ENCODE assay signal across 1 cellular context in the genomic region with DNA sequence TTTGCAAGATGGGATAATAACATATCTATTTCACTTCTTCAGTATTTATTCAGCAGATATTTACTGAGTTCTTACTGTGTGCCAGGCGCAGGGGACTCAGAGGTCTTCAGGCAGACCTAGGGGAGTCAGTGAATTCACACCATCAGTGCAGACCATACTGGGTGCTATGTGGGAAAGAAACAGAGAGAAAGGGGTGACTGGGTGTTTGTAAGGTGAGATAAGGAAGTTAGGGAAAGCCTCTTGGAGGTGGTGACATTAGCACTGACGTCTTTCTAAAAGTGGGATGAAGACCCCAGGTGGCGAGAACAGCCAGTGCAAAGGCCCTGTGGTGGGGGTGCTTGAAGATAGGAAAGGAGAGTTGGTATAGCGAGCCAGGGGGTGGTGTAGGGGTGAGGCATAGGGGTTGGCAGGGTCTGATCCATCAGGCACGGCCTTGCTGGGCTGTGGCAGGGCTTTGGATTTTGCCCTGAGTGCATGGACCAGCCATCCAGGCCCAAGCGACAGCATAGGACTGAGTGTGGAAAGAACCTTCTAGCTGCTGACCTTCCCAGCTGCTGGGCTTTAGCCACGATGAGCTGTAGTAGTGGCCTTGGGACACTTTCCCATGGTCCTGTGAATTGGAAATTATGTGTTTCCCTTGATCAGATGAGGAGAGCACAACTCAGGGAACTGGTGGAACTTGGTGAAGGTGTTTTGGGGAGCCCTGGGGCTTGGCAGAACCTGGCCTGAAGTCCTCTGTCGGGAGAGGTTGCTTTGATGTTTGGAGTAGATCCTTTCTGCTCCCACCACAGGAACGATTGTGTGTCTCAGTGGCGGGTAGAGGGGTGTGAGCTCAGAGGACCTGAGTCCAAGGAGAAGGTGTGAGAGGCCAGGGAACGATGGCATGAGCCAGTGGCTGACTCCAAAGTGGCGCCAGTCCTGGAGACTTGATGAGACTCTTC.
A peak's percentile ranks its signal among the peaks of the same experiment; 100 is the strongest.
TF ChIP-seq lines count a peak whose summit lies in the region.

No MANE protein-coding gene starts in this region.

TF ChIP-seq in HepG2, 621 proteins besides CTCF, POLR2A, EP300 and RAD21 (continues in another document):
- TF ChIP-seq, protein P1, sequence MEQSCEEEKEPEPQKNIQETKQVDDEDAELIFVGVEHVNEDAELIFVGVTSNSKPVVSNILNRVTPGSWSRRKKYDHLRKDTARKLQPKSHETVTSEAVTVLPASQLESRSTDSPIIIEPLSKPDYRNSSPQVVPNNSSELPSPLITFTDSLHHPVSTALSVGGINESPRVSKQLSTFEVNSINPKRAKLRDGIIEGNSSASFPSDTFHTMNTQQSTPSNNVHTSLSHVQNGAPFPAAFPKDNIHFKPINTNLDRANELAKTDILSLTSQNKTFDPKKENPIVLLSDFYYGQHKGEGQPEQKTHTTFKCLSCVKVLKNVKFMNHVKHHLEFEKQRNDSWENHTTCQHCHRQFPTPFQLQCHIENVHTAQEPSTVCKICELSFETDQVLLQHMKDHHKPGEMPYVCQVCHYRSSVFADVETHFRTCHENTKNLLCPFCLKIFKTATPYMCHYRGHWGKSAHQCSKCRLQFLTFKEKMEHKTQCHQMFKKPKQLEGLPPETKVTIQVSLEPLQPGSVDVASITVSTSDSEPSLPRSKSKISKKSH (CRISPR knock-in tag; IDR thresholded peaks at IDR 0.05; ENCODE audit: borderline replicate concordance) = peak; percentile 56; the same call in 1 of the 2 replicates
- TF ChIP-seq, protein P2, sequence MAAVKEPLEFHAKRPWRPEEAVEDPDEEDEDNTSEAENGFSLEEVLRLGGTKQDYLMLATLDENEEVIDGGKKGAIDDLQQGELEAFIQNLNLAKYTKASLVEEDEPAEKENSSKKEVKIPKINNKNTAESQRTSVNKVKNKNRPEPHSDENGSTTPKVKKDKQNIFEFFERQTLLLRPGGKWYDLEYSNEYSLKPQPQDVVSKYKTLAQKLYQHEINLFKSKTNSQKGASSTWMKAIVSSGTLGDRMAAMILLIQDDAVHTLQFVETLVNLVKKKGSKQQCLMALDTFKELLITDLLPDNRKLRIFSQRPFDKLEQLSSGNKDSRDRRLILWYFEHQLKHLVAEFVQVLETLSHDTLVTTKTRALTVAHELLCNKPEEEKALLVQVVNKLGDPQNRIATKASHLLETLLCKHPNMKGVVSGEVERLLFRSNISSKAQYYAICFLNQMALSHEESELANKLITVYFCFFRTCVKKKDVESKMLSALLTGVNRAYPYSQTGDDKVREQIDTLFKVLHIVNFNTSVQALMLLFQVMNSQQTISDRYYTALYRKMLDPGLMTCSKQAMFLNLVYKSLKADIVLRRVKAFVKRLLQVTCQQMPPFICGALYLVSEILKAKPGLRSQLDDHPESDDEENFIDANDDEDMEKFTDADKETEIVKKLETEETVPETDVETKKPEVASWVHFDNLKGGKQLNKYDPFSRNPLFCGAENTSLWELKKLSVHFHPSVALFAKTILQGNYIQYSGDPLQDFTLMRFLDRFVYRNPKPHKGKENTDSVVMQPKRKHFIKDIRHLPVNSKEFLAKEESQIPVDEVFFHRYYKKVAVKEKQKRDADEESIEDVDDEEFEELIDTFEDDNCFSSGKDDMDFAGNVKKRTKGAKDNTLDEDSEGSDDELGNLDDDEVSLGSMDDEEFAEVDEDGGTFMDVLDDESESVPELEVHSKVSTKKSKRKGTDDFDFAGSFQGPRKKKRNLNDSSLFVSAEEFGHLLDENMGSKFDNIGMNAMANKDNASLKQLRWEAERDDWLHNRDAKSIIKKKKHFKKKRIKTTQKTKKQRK (IDR thresholded peaks at IDR 0.05; ENCODE audit: low read length) = no peak
- TF ChIP-seq ATF7-NPFF (CRISPR knock-in tag; IDR thresholded peaks at IDR 0.05; ENCODE audit: low read depth) = no peak
- no peak; the same call in 1 of the 2 replicates for TF ChIP-seq ZNF143 (CRISPR knock-in tag; IDR thresholded peaks at IDR 0.05)
- no peak for TF ChIP-seq TEAD2 (CRISPR knock-in tag; IDR thresholded peaks at IDR 0.05)
- TF ChIP-seq, protein P3, sequence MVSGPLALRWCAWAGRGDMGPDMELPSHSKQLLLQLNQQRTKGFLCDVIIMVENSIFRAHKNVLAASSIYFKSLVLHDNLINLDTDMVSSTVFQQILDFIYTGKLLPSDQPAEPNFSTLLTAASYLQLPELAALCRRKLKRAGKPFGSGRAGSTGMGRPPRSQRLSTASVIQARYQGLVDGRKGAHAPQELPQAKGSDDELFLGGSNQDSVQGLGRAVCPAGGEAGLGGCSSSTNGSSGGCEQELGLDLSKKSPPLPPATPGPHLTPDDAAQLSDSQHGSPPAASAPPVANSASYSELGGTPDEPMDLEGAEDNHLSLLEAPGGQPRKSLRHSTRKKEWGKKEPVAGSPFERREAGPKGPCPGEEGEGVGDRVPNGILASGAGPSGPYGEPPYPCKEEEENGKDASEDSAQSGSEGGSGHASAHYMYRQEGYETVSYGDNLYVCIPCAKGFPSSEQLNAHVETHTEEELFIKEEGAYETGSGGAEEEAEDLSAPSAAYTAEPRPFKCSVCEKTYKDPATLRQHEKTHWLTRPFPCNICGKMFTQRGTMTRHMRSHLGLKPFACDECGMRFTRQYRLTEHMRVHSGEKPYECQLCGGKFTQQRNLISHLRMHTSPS (CRISPR knock-in tag; IDR thresholded peaks at IDR 0.05; ENCODE audit: low read depth) = peak; percentile 78
- TF ChIP-seq ZNF629 (CRISPR knock-in tag; conservative IDR thresholded peaks at IDR 0.05) = 0 out of 2 replicates have a peak, but pooled peaks have one; percentile 0
- no peak for TF ChIP-seq ZNF557 (CRISPR knock-in tag; IDR thresholded peaks at IDR 0.05)
- TF ChIP-seq, protein P4, sequence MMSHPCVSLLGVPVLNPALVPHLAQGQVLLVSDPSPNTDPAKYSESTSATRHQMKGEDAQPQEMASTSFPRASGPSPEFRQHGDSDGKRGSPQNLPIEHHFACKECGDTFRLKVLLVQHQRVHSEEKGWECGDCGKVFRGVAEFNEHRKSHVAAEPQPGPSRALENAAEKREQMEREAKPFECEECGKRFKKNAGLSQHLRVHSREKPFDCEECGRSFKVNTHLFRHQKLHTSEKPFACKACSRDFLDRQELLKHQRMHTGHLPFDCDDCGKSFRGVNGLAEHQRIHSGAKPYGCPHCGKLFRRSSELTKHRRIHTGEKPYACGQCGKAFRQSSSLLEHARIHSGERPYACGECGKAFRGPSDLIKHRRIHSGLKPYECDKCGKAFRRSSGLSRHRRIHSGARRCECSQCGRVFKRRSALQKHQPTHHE (CRISPR knock-in tag; IDR thresholded peaks at IDR 0.05; ENCODE audit: borderline replicate concordance) = peak; percentile 60; the same call in 1 of the 2 replicates
- TF ChIP-seq ZNF124 (CRISPR knock-in tag; IDR thresholded peaks at IDR 0.05) = no peak
- TF ChIP-seq MATR3 (CRISPR knock-in tag; IDR thresholded peaks at IDR 0.05) = no peak
- no peak for TF ChIP-seq EZH2 (conservative IDR thresholded peaks at IDR 0.05; ENCODE audit: low read depth, low read length)
- TF ChIP-seq AKAP8 (CRISPR knock-in tag; IDR thresholded peaks at IDR 0.05) = no peak
- TF ChIP-seq ZNF75D (CRISPR knock-in tag; IDR thresholded peaks at IDR 0.05; ENCODE audit: borderline replicate concordance) = no peak
- no peak for TF ChIP-seq KAT7 (CRISPR knock-in tag; IDR thresholded peaks at IDR 0.05; ENCODE audit: borderline replicate concordance)
- no peak for TF ChIP-seq FOXM1 (CRISPR knock-in tag; IDR thresholded peaks at IDR 0.05)
- 0 out of 2 replicates have a peak, but pooled peaks have one; percentile 67 for TF ChIP-seq NRL (CRISPR knock-in tag; IDR thresholded peaks at IDR 0.05; ENCODE audit: borderline replicate concordance)
- TF ChIP-seq ZC3H13 (CRISPR knock-in tag; IDR thresholded peaks at IDR 0.05) = 0 out of 2 replicates have a peak, but pooled peaks have one; percentile 28
- no peak for TF ChIP-seq ATF1 (CRISPR knock-in tag; IDR thresholded peaks at IDR 0.05)
- TF ChIP-seq FOSL1 (CRISPR knock-in tag; IDR thresholded peaks at IDR 0.05; ENCODE audit: borderline replicate concordance) = no peak
- TF ChIP-seq, protein P5, sequence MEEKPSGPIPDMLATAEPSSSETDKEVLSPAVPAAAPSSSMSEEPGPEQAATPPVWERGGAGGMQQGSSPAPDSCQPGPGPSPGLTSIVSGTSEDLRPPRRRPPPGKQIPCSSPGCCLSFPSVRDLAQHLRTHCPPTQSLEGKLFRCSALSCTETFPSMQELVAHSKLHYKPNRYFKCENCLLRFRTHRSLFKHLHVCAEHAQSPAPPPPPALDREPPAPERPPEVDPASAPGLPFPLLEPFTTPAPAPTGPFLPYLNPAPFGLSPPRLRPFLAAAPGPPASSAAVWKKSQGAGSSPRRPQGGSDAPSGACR (CRISPR knock-in tag; IDR thresholded peaks at IDR 0.05) = no peak
- no peak for TF ChIP-seq ZNF577 (CRISPR knock-in tag; IDR thresholded peaks at IDR 0.05; ENCODE audit: borderline replicate concordance, low read depth)
- no peak for TF ChIP-seq ZNF543 (CRISPR knock-in tag; IDR thresholded peaks at IDR 0.05)
- no peak for TF ChIP-seq ZNF569 (CRISPR knock-in tag; IDR thresholded peaks at IDR 0.05; ENCODE audit: borderline replicate concordance)
- no peak for TF ChIP-seq KDM6A (CRISPR knock-in tag; IDR thresholded peaks at IDR 0.05; ENCODE audit: low read depth)
- TF ChIP-seq ZNF446 (CRISPR knock-in tag; IDR thresholded peaks at IDR 0.05) = no peak
- TF ChIP-seq, protein P6, sequence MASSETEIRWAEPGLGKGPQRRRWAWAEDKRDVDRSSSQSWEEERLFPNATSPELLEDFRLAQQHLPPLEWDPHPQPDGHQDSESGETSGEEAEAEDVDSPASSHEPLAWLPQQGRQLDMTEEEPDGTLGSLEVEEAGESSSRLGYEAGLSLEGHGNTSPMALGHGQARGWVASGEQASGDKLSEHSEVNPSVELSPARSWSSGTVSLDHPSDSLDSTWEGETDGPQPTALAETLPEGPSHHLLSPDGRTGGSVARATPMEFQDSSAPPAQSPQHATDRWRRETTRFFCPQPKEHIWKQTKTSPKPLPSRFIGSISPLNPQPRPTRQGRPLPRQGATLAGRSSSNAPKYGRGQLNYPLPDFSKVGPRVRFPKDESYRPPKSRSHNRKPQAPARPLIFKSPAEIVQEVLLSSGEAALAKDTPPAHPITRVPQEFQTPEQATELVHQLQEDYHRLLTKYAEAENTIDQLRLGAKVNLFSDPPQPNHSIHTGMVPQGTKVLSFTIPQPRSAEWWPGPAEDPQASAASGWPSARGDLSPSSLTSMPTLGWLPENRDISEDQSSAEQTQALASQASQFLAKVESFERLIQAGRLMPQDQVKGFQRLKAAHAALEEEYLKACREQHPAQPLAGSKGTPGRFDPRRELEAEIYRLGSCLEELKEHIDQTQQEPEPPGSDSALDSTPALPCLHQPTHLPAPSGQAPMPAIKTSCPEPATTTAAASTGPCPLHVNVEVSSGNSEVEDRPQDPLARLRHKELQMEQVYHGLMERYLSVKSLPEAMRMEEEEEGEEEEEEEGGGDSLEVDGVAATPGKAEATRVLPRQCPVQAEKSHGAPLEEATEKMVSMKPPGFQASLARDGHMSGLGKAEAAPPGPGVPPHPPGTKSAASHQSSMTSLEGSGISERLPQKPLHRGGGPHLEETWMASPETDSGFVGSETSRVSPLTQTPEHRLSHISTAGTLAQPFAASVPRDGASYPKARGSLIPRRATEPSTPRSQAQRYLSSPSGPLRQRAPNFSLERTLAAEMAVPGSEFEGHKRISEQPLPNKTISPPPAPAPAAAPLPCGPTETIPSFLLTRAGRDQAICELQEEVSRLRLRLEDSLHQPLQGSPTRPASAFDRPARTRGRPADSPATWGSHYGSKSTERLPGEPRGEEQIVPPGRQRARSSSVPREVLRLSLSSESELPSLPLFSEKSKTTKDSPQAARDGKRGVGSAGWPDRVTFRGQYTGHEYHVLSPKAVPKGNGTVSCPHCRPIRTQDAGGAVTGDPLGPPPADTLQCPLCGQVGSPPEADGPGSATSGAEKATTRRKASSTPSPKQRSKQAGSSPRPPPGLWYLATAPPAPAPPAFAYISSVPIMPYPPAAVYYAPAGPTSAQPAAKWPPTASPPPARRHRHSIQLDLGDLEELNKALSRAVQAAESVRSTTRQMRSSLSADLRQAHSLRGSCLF (CRISPR knock-in tag; IDR thresholded peaks at IDR 0.05; ENCODE audit: borderline replicate concordance) = no peak
- TF ChIP-seq, protein P7, sequence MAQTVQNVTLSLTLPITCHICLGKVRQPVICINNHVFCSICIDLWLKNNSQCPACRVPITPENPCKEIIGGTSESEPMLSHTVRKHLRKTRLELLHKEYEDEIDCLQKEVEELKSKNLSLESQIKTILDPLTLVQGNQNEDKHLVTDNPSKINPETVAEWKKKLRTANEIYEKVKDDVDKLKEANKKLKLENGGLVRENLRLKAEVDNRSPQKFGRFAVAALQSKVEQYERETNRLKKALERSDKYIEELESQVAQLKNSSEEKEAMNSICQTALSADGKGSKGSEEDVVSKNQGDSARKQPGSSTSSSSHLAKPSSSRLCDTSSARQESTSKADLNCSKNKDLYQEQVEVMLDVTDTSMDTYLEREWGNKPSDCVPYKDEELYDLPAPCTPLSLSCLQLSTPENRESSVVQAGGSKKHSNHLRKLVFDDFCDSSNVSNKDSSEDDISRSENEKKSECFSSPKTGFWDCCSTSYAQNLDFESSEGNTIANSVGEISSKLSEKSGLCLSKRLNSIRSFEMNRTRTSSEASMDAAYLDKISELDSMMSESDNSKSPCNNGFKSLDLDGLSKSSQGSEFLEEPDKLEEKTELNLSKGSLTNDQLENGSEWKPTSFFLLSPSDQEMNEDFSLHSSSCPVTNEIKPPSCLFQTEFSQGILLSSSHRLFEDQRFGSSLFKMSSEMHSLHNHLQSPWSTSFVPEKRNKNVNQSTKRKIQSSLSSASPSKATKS (CRISPR knock-in tag; IDR thresholded peaks at IDR 0.05) = no peak
- TF ChIP-seq ZNF432 (CRISPR knock-in tag; IDR thresholded peaks at IDR 0.05; ENCODE audit: borderline replicate concordance) = no peak
- TF ChIP-seq ZNF501 (CRISPR knock-in tag; IDR thresholded peaks at IDR 0.05) = peak; percentile 31; the same call in 1 of the 2 replicates
- no peak for TF ChIP-seq NFYC (CRISPR knock-in tag; IDR thresholded peaks at IDR 0.05)
- TF ChIP-seq SIN3A (IDR thresholded peaks at IDR 0.05; ENCODE audit: borderline replicate concordance, low read depth, low read length) = no peak
- TF ChIP-seq, protein P8, sequence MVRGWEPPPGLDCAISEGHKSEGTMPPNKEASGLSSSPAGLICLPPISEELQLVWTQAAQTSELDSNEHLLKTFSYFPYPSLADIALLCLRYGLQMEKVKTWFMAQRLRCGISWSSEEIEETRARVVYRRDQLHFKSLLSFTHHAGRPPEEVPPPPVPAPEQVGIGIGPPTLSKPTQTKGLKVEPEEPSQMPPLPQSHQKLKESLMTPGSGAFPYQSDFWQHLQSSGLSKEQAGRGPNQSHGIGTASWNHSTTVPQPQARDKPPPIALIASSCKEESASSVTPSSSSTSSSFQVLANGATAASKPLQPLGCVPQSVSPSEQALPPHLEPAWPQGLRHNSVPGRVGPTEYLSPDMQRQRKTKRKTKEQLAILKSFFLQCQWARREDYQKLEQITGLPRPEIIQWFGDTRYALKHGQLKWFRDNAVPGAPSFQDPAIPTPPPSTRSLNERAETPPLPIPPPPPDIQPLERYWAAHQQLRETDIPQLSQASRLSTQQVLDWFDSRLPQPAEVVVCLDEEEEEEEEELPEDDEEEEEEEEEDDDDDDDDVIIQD (CRISPR knock-in tag; IDR thresholded peaks at IDR 0.05; ENCODE audit: low read depth) = peak; percentile 57; the same call in 1 of the 2 replicates
- no peak for TF ChIP-seq ZC3H4 (CRISPR knock-in tag; IDR thresholded peaks at IDR 0.05; ENCODE audit: borderline replicate concordance)
- no peak for TF ChIP-seq ZNF260 (CRISPR knock-in tag; IDR thresholded peaks at IDR 0.05; ENCODE audit: borderline replicate concordance, low read depth)
- TF ChIP-seq, protein P9, sequence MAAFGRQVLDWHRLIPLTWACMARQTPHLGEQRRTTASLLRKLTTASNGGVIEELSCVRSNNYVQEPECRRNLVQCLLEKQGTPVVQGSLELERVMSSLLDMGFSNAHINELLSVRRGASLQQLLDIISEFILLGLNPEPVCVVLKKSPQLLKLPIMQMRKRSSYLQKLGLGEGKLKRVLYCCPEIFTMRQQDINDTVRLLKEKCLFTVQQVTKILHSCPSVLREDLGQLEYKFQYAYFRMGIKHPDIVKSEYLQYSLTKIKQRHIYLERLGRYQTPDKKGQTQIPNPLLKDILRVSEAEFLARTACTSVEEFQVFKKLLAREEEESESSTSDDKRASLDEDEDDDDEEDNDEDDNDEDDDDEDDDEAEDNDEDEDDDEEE (CRISPR knock-in tag; IDR thresholded peaks at IDR 0.05) = no peak
- TF ChIP-seq SALL1 (CRISPR knock-in tag; IDR thresholded peaks at IDR 0.05) = peak; percentile 49; the same call in 1 of the 2 replicates
- no peak for TF ChIP-seq REL (CRISPR knock-in tag; conservative IDR thresholded peaks at IDR 0.05)
